In genomic region chr3:48186993-48187578, GRCh38 we compare ENCODE assay signal across 8 cellular contexts.
DNase-seq lines count a peak whose midpoint lies in the region; ATAC-seq, FAIRE-seq and TF ChIP-seq lines count a peak whose summit lies in the region.

No MANE protein-coding gene starts in this region.

- H3K4me3 ChIP-seq in GM12875 (ENCODE audit: low read depth, low read length) (peak overlapping the region; percentile 92), fibroblast of pulmonary artery (replicated peaks; ENCODE audit: low read depth, low read length) (peak overlapping the region; percentile 79), retinal pigment epithelial cell (ENCODE audit: low read length) (peak overlapping the region; percentile 70)

- POLR2A ChIA-PET in RWPE1 (lab: Yijun Ruan, JAX; ENCODE audit: low non-redundant PET) = no interaction called here

- ATAC-seq in HG03469 (IDR thresholded peaks at IDR 0.05; ENCODE audit: unreplicated experiment) = no peak

- CTCF ChIA-PET in RWPE1 (lab: Yijun Ruan, JAX) = no interaction called here

- TF ChIP-seq CTCF in GM12875 (IDR thresholded peaks at IDR 0.05; ENCODE audit: borderline replicate concordance, insufficient read depth, low read depth, low read length) = no peak
- TF ChIP-seq CTCF in RWPE1 (conservative IDR thresholded peaks at IDR 0.05; ENCODE audit: low read depth) = no peak
- TF ChIP-seq CTCF in fibroblast of pulmonary artery (IDR thresholded peaks at IDR 0.05; ENCODE audit: low read length, missing control alignments) = no peak
- no peak for TF ChIP-seq CTCF in retinal pigment epithelial cell (conservative IDR thresholded peaks at IDR 0.05; ENCODE audit: low read depth, low read length)

- peak overlapping the region; percentile 88 for H3K27ac ChIP-seq in RWPE1

- DNase-seq in RWPE1 (ENCODE audit: low spot score) (no peak), fibroblast of pulmonary artery (ENCODE audit: low read depth) (peak; percentile 33), retinal pigment epithelial cell (ENCODE audit: low read depth) (no peak), NAMALWA (ENCODE audit: low spot score) (no peak), NCI-H510A (lab: John Stamatoyannopoulos, UW) (no peak), urothelium cell line (ENCODE audit: low spot score) (no peak)

- no peak for FAIRE-seq in urothelium cell line (lab: Jason Lieb, UNC)
